ENCODE assay signal across 15 cellular contexts in genomic region chr20:35654415-35654814, GRCh38. TPM values are rescaled to one million over a fixed set of nuclear protein-coding genes. Genes with fewer than 3 reads are reported as not detected.
DNase-seq lines count a peak whose midpoint lies in the region; ATAC-seq, FAIRE-seq and TF ChIP-seq lines count a peak whose summit lies in the region.
"Had no signal": no experiment of that assay in that cellular context is flagged by ENCODE, and none has a peak within 500 bp of the region (broad histone marks: within the 10 kb centered on the region; RNA-seq: fewer than 3 reads in every experiment).

No MANE protein-coding gene starts in this region.

- no peaks in the 10 kb centered on the region for H3K9me2 ChIP-seq in GM23248 (ENCODE audit: insufficient read depth)

- H3K27ac ChIP-seq in DND-41 (ENCODE audit: low read length) (no peak overlapping the region), GM12878 (ENCODE audit: control insufficient read depth, insufficient read depth) (no peak overlapping the region), mesenchymal stem cell (ENCODE audit: low read length, poor library complexity, severe bottlenecking) (no peak overlapping the region), caudate nucleus (ENCODE audit: low read depth, low read length) (no peak overlapping the region), GM23248 (no peak overlapping the region)
- H3K27ac ChIP-seq: BLaER1 had no signal

- H3K79me1 ChIP-seq in mesenchymal stem cell (replicated peaks; ENCODE audit: low read length, poor library complexity, severe bottlenecking) = no peaks in the 10 kb centered on the region

- RAD21 ChIA-PET in GM12878 (lab: Charles Lee; ENCODE audit: unreplicated experiment) = no interaction called here

- H2AFZ ChIP-seq in DND-41 (ENCODE audit: low read depth, low read length) = no peak overlapping the region
- H2AFZ ChIP-seq in GM12878 (ENCODE audit: control insufficient read depth, low read depth, low read length) = no peak overlapping the region
- H2AFZ ChIP-seq in mesenchymal stem cell (ENCODE audit: low read depth, low read length) = no peak overlapping the region
- H2AFZ ChIP-seq in GM23248 = no peak overlapping the region

- CTCF ChIA-PET in GM12878 (lab: Yijun Ruan, JAX) = interaction anchor here (1.2 kb wide), 1 partner anchor 37 kb away, joined by 4 read pairs; no protein-coding TSS in a partner anchor

- no peak overlapping the region for H2BK120ac ChIP-seq in mesenchymal stem cell (ENCODE audit: low read depth, low read length)

- H3K4ac ChIP-seq in mesenchymal stem cell (ENCODE audit: low read depth in 1 of 2, low read length in 2 of 2) = no peak overlapping the region

- H3K4me3 ChIP-seq in DND-41 (ENCODE audit: low read depth in 1 of 2, low read length in 2 of 2) (no peak overlapping the region), GM12878 (no peak overlapping the region), mesenchymal stem cell (ENCODE audit: insufficient read depth in 1 of 2, low read depth in 1 of 2, low read length in 2 of 2) (no peak overlapping the region), GM23248 (no peak overlapping the region)
- H3K4me3 ChIP-seq: BLaER1, HAP-1 had no signal

- intact Hi-C loops in GM12878 (cut with micrococcal nuclease; ENCODE audit: unreplicated experiment) = no loop called here

- SMC1A ChIA-PET in GM12878 (lab: Charles Lee; ENCODE audit: uncharacterized antibody, unreplicated experiment) = interaction anchor here (1.3 to 1.5 kb wide), 2 partner anchors 16 to 24 kb away, joined by 3 to 4 read pairs; no protein-coding TSS in a partner anchor

- POLR2A ChIA-PET in GM12878 (lab: Charles Lee) = interaction anchor here (0.6 to 0.7 kb wide), 2 partner anchors 88 to 198 kb away, joined by 3 to 10 read pairs; partner anchors contain the start of gene RBM39

- H2BK15ac ChIP-seq in mesenchymal stem cell (ENCODE audit: low read depth, poor library complexity, severe bottlenecking) = no peak overlapping the region

- peaks cover 100% of the 10 kb centered on the region for H3K79me2 ChIP-seq in DND-41 (ENCODE audit: insufficient read depth, low read length)
- H3K79me2 ChIP-seq in GM12878 (ENCODE audit: control insufficient read depth, insufficient read depth, low read length) = peaks cover 87% of the 10 kb centered on the region
- H3K79me2 ChIP-seq in GM23248 (ENCODE audit: insufficient read depth) = peaks cover 100% of the 10 kb centered on the region

- FAIRE-seq in GM12878 (lab: Jason Lieb, UNC) = no peak
- FAIRE-seq: GM19239, HTR-8/SVneo had no signal

- H3K4me2 ChIP-seq in DND-41 (ENCODE audit: insufficient read depth, low read length) (no peak overlapping the region), GM12878 (ENCODE audit: control insufficient read depth, insufficient read depth) (no peak overlapping the region), mesenchymal stem cell (ENCODE audit: low read length, poor library complexity, severe bottlenecking) (no peak overlapping the region), GM23248 (ENCODE audit: unreplicated experiment) (no peak overlapping the region)
- H3K4me2 ChIP-seq: BLaER1 had no signal

- BruUV-seq in GM12878 (replicated peaks; lab: Mats Ljungman, UMichigan) = no TSS peak

- WGBS in GM12878 (ENCODE audit: insufficient coverage, insufficient replicate concordance, low lambda C conversion rate, missing lambda C conversion rate) = 99% methylated on average over 9 of the region's 9 CpGs
- WGBS in mesenchymal stem cell = over 99% methylated on average over 9 of the region's 9 CpGs
- 94 to 95% methylated on average over 9 of the region's 9 CpGs for WGBS in GM23248 (ENCODE audit: low coverage in 1 of 2, low lambda C conversion rate in 2 of 2, missing lambda C conversion rate in 2 of 2), 2 experiments

- H2BK12ac ChIP-seq in mesenchymal stem cell (ENCODE audit: low read length in 2 of 2) = no peak overlapping the region

- H3K9ac ChIP-seq in DND-41 (ENCODE audit: low read depth, low read length) (no peak overlapping the region), GM12878 (ENCODE audit: control insufficient read depth, insufficient read depth, low read length) (no peak overlapping the region), mesenchymal stem cell (ENCODE audit: low read length) (no peak overlapping the region), GM23248 (no peak overlapping the region)
- H3K9ac ChIP-seq: BLaER1 had no signal

- in situ Hi-C loops in GM12878 (cut with MboI) (no loop called here), GM23248 (cut with MboI) (no loop called here)

- H3K23ac ChIP-seq in mesenchymal stem cell (ENCODE audit: low read length in 2 of 2) = no peak overlapping the region

- H3K27me3 ChIP-seq in DND-41 (ENCODE audit: insufficient read depth, low read length, poor library complexity) = no peaks in the 10 kb centered on the region
- H3K27me3 ChIP-seq in GM12878 (replicated peaks in 1 of 2; ENCODE audit: control insufficient read depth in 2 of 2, insufficient read depth in 2 of 2, low read length in 1 of 2) = no peaks in the 10 kb centered on the region
- no peaks in the 10 kb centered on the region for H3K27me3 ChIP-seq in mesenchymal stem cell (ENCODE audit: control insufficient read depth in 1 of 2, insufficient read depth in 1 of 2, low read length in 2 of 2)
- no peaks in the 10 kb centered on the region for H3K27me3 ChIP-seq in GM23248 (replicated peaks; ENCODE audit: insufficient read depth)
- H3K27me3 ChIP-seq: BLaER1 had no signal

- ATAC-seq in DND-41 (ENCODE audit: insufficient read depth, low read depth) = no peak
- no peak for ATAC-seq in GM12878

- H4K20me1 ChIP-seq in DND-41 (ENCODE audit: insufficient read depth, low read length) (peaks cover 87% of the 10 kb centered on the region), GM12878 (ENCODE audit: control insufficient read depth, insufficient read depth) (peaks cover 10% of the 10 kb centered on the region), GM23248 (ENCODE audit: insufficient read depth) (peaks cover 48% of the 10 kb centered on the region)

- H3K36me3 ChIP-seq in DND-41 (ENCODE audit: insufficient read depth, low read length) = peaks cover 68% of the 10 kb centered on the region
- peaks cover 19 to 30% of the 10 kb centered on the region in 2 experiments for H3K36me3 ChIP-seq in GM12878 (ENCODE audit: control insufficient read depth in 2 of 2, insufficient read depth in 2 of 2, low read length in 1 of 2)
- peaks cover 22 to 47% of the 10 kb centered on the region in 2 experiments for H3K36me3 ChIP-seq in mesenchymal stem cell (ENCODE audit: control insufficient read depth in 1 of 2, insufficient read depth in 2 of 2, low read depth in 1 of 2, low read length in 2 of 2)
- H3K36me3 ChIP-seq in GM23248 (ENCODE audit: low read depth) = peaks cover 36% of the 10 kb centered on the region

- DNase-seq in DND-41 (peak; percentile 3), GM12878 (ENCODE audit: low read depth, low spot score) (no peak), mesenchymal stem cell (no peak), caudate nucleus (lab: John Stamatoyannopoulos, UW) (no peak), GM23248 (no peak)
- DNase-seq: 8988T; CD4-positive, alpha-beta memory T cell; DMS153; DMS79; GF-D8; KG1 had no signal

- H4K91ac ChIP-seq in mesenchymal stem cell (ENCODE audit: low read length) = peak overlapping the region; percentile 73

- no peak overlapping the region for H3K14ac ChIP-seq in mesenchymal stem cell (ENCODE audit: low read length in 2 of 2)

- TF ChIP-seq POLR2A in GM12878 (IDR thresholded peaks at IDR 0.05; ENCODE audit: low read depth, low read length) = 0 out of 2 replicates have a peak, but pooled peaks have one; percentile 10

- no peak for TF ChIP-seq RAD21 in GM12878 (IDR thresholded peaks at IDR 0.05; ENCODE audit: insufficient read depth, low read depth, low read length)

- H2BK5ac ChIP-seq in mesenchymal stem cell (ENCODE audit: low read depth, low read length, poor library complexity, severe bottlenecking) = no peak overlapping the region

- 0 out of 2 replicates have a peak, but pooled peaks cover 4% of the 10 kb centered on the region for H3F3A ChIP-seq in GM23248 (ENCODE audit: insufficient read depth)

- H2AK5ac ChIP-seq in mesenchymal stem cell (ENCODE audit: low read length, severe bottlenecking) = no peak overlapping the region

- no peak overlapping the region for H3K18ac ChIP-seq in mesenchymal stem cell (ENCODE audit: low read depth in 1 of 2, low read length in 2 of 2)

- no peak overlapping the region for H4K8ac ChIP-seq in mesenchymal stem cell (ENCODE audit: low read length)

- H3K9me3 ChIP-seq in DND-41 (ENCODE audit: insufficient read depth, low read length, severe bottlenecking) (no peaks in the 10 kb centered on the region), GM12878 (replicated peaks; ENCODE audit: control insufficient read depth, insufficient read depth, low read length) (no peaks in the 10 kb centered on the region), mesenchymal stem cell (ENCODE audit: control insufficient read depth, low read length) (no peaks in the 10 kb centered on the region), GM23248 (ENCODE audit: low read depth) (no peaks in the 10 kb centered on the region)
- H3K9me3 ChIP-seq: BLaER1, HAP-1 had no signal

- no peak for TF ChIP-seq CTCF in DND-41 (IDR thresholded peaks at IDR 0.05; ENCODE audit: borderline replicate concordance, extremely low read depth, low read length, poor library complexity, severe bottlenecking)
- no peak for TF ChIP-seq CTCF in GM12878 (IDR thresholded peaks at IDR 0.05 in 2 of 3, conservative IDR thresholded peaks at IDR 0.05 in 1 of 3; ENCODE audit: control insufficient read depth in 2 of 3, extremely low read depth in 1 of 3, insufficient read depth in 1 of 3, low read depth in 3 of 3, low read length in 3 of 3)

- no peak for TF ChIP-seq EP300 in GM12878 (IDR thresholded peaks at IDR 0.05; ENCODE audit: borderline replicate concordance in 1 of 2, control insufficient read depth in 1 of 2, low read depth in 2 of 2, low read length in 2 of 2)

- peaks cover 13% of the 10 kb centered on the region; the same call in 1 of the 2 replicates for H3K4me1 ChIP-seq in DND-41 (ENCODE audit: insufficient read depth, low read length)
- H3K4me1 ChIP-seq in GM12878 (ENCODE audit: control insufficient read depth, insufficient read depth, low read length) = no peaks in the 10 kb centered on the region
- peaks cover 4% of the 10 kb centered on the region for H3K4me1 ChIP-seq in mesenchymal stem cell (ENCODE audit: control insufficient read depth, insufficient read depth, low read depth, low read length)
- peaks cover 20% of the 10 kb centered on the region for H3K4me1 ChIP-seq in GM23248 (ENCODE audit: insufficient read depth)

RNA-seq across cellular contexts. Expression of gene CPNE1, which starts 10.3 kb away (rescaled TPM):
- 116 and 119 TPM in 2 replicates for total RNA-seq in GM12878 (2013; cell fraction: nucleolus; rRNA removed)
- 185 and 191 TPM in 2 replicates for total RNA-seq in GM12878 (2014; rRNA removed)
- 75.7 and 84.9 TPM in 2 replicates for total RNA-seq in GM12878 (2014; rRNA removed; fragmentation: Illumina TruSeq; extraction: Trizol)
- total RNA-seq in GM12878 (2021) = 209 and 214 TPM in 2 replicates
- 241 TPM for polyA plus RNA-seq in GM12878 (2011; ENCODE audit: low read depth)
- 90.0 and 125 TPM in 2 replicates for polyA plus RNA-seq in GM12878 (2011; rRNA removed)
- 216 and 299 TPM in 2 replicates for polyA plus RNA-seq in GM12878 (2011; cell fraction: cytosol; rRNA removed)
- polyA plus RNA-seq in GM12878 (2011; cell fraction: nucleus; rRNA removed) = 406 and 469 TPM in 2 replicates
- 202 and 220 TPM in 2 replicates for polyA plus RNA-seq in GM12878 (2012)
- 96.9 and 136 TPM in 2 replicates for polyA plus RNA-seq in GM12878 (2014; fragmentation: Illumina TruSeq; extraction: Trizol)
- polyA plus RNA-seq in GM12878 (2014; fragmentation: Nextera tagmentation; extraction: Ambion mirVana) = 100 to 1,000 TPM in 1 of 2 experiments, 10 to 100 TPM in 1; 85.7 to 127 TPM
- polyA plus RNA-seq in GM12878 (2014; rRNA removed) = 155 and 157 TPM in 2 replicates
- polyA plus RNA-seq in GM12878 (2016; fragmentation: Nextera tagmentation; extraction: Ambion mirVana) = 100 to 1,000 TPM; 165 to 184 TPM
- polyA minus RNA-seq in GM12878 (2011; rRNA and poly(A)+ RNA removed) = 126 TPM in 2 replicates
- 71.8 and 78.3 TPM in 2 replicates for polyA minus RNA-seq in GM12878 (2011; cell fraction: cytosol; rRNA and poly(A)+ RNA removed)
- polyA minus RNA-seq in GM12878 (2011; cell fraction: nucleus; rRNA and poly(A)+ RNA removed) = 91.3 and 138 TPM in 2 replicates
- polyA plus RNA-seq in mesenchymal stem cell (2013, experiment 1 of 2) = 94.1 TPM
- 94.1 TPM for polyA plus RNA-seq in mesenchymal stem cell (2013, experiment 2 of 2)
- total RNA-seq in GM23248 (2014; rRNA removed; shearing (Covaris generic)) = 172 and 205 TPM in 2 replicates
- polyA plus RNA-seq in GM23248 (2016; fragmentation: Nextera tagmentation; extraction: Ambion mirVana) = 166 and 178 TPM in 2 replicates

RNA-seq across cellular contexts. Expression of gene RBM12, which starts 10.3 kb away (rescaled TPM):
- 119 and 124 TPM in 2 replicates for total RNA-seq in GM12878 (2013; cell fraction: nucleolus; rRNA removed)
- total RNA-seq in GM12878 (2014; rRNA removed) = 42.4 and 51.4 TPM in 2 replicates
- 61.5 and 68.4 TPM in 2 replicates for total RNA-seq in GM12878 (2014; rRNA removed; fragmentation: Illumina TruSeq; extraction: Trizol)
- 119 and 126 TPM in 2 replicates for total RNA-seq in GM12878 (2021)
- 24.1 TPM for polyA plus RNA-seq in GM12878 (2011; ENCODE audit: low read depth)
- polyA plus RNA-seq in GM12878 (2011; rRNA removed) = 142 and 153 TPM in 2 replicates
- polyA plus RNA-seq in GM12878 (2011; cell fraction: cytosol; rRNA removed) = 123 and 124 TPM in 2 replicates
- polyA plus RNA-seq in GM12878 (2011; cell fraction: nucleus; rRNA removed) = 91.3 and 119 TPM in 2 replicates
- 34.4 and 39.2 TPM in 2 replicates for polyA plus RNA-seq in GM12878 (2012)
- polyA plus RNA-seq in GM12878 (2014; fragmentation: Illumina TruSeq; extraction: Trizol) = 136 and 144 TPM in 2 replicates
- 10 to 100 TPM in 1 of 2 experiments, 1 to 10 TPM in 1; 4.7 to 11.4 TPM for polyA plus RNA-seq in GM12878 (2014; fragmentation: Nextera tagmentation; extraction: Ambion mirVana)
- 61.5 and 70.9 TPM in 2 replicates for polyA plus RNA-seq in GM12878 (2014; rRNA removed)
- polyA plus RNA-seq in GM12878 (2016; fragmentation: Nextera tagmentation; extraction: Ambion mirVana) = 10 to 100 TPM; 46.6 to 48.6 TPM
- polyA minus RNA-seq in GM12878 (2011; rRNA and poly(A)+ RNA removed) = 217 and 230 TPM in 2 replicates
- 22.3 and 47.3 TPM in 2 replicates for polyA minus RNA-seq in GM12878 (2011; cell fraction: cytosol; rRNA and poly(A)+ RNA removed)
- polyA minus RNA-seq in GM12878 (2011; cell fraction: nucleus; rRNA and poly(A)+ RNA removed) = 25.1 and 56.5 TPM in 2 replicates
- polyA plus RNA-seq in mesenchymal stem cell (2013, experiment 1 of 2) = 68.0 TPM
- polyA plus RNA-seq in mesenchymal stem cell (2013, experiment 2 of 2) = 69.0 TPM
- 31.7 and 36.0 TPM in 2 replicates for total RNA-seq in GM23248 (2014; rRNA removed; shearing (Covaris generic))
- polyA plus RNA-seq in GM23248 (2016; fragmentation: Nextera tagmentation; extraction: Ambion mirVana) = 18.1 and 18.5 TPM in 2 replicates

RNA-seq across cellular contexts. Expression of gene SPAG4, which starts 38.8 kb away (rescaled TPM):
- 7.6 and 10.3 TPM in 2 replicates for total RNA-seq in GM12878 (2013; cell fraction: nucleolus; rRNA removed)
- total RNA-seq in GM12878 (2014; rRNA removed) (3.1 and 3.5 TPM in 2 replicates), GM12878 (2014; rRNA removed; fragmentation: Illumina TruSeq; extraction: Trizol) (2.0 and 2.1 TPM in 2 replicates), GM12878 (2021) (4.1 and 5.5 TPM in 2 replicates)
- polyA plus RNA-seq in GM12878 (2011; ENCODE audit: low read depth) = 5.1 TPM
- polyA plus RNA-seq in GM12878 (2011; rRNA removed) (7.4 and 12.5 TPM in 2 replicates), GM12878 (2014; fragmentation: Illumina TruSeq; extraction: Trizol) (0.27 and 0.90 TPM in 2 replicates), GM12878 (2014; fragmentation: Nextera tagmentation; extraction: Ambion mirVana) (1 to 10 TPM; 1.6 to 2.4 TPM), GM12878 (2014; rRNA removed) (2.4 and 3.7 TPM in 2 replicates), GM12878 (2016; fragmentation: Nextera tagmentation; extraction: Ambion mirVana) (1 to 10 TPM; 1.6 to 3.5 TPM), GM23248 (2016; fragmentation: Nextera tagmentation; extraction: Ambion mirVana) (17.3 and 20.9 TPM in 2 replicates)
- polyA plus RNA-seq in GM12878 (2011; cell fraction: cytosol; rRNA removed) = 22.9 and 24.4 TPM in 2 replicates
- 36.0 and 72.8 TPM in 2 replicates for polyA plus RNA-seq in GM12878 (2011; cell fraction: nucleus; rRNA removed)
- polyA plus RNA-seq in GM12878 (2012) = 18.6 and 21.8 TPM in 2 replicates
- 5.4 and 11.1 TPM in 2 replicates for polyA minus RNA-seq in GM12878 (2011; rRNA and poly(A)+ RNA removed)
- polyA minus RNA-seq in GM12878 (2011; cell fraction: cytosol; rRNA and poly(A)+ RNA removed) = 4.5 and 7.2 TPM in 2 replicates
- 5.3 and 6.0 TPM in 2 replicates for polyA minus RNA-seq in GM12878 (2011; cell fraction: nucleus; rRNA and poly(A)+ RNA removed)
- 4.6 TPM for polyA plus RNA-seq in mesenchymal stem cell (2013, experiment 1 of 2)
- polyA plus RNA-seq in mesenchymal stem cell (2013, experiment 2 of 2) = 4.9 TPM
- 3.3 and 14.2 TPM in 2 replicates for total RNA-seq in GM23248 (2014; rRNA removed; shearing (Covaris generic))

RNA-seq across cellular contexts. Expression of gene NFS1, which starts 44.7 kb away (rescaled TPM):
- 33.5 and 39.1 TPM in 2 replicates for total RNA-seq in GM12878 (2013; cell fraction: nucleolus; rRNA removed)
- 36.9 and 46.6 TPM in 2 replicates for total RNA-seq in GM12878 (2014; rRNA removed)
- 26.9 and 28.2 TPM in 2 replicates for total RNA-seq in GM12878 (2014; rRNA removed; fragmentation: Illumina TruSeq; extraction: Trizol)
- 40.2 and 41.0 TPM in 2 replicates for total RNA-seq in GM12878 (2021)
- 28.4 TPM for polyA plus RNA-seq in GM12878 (2011; ENCODE audit: low read depth)
- 55.3 and 62.9 TPM in 2 replicates for polyA plus RNA-seq in GM12878 (2011; rRNA removed)
- 66.6 and 112 TPM in 2 replicates for polyA plus RNA-seq in GM12878 (2011; cell fraction: cytosol; rRNA removed)
- polyA plus RNA-seq in GM12878 (2011; cell fraction: nucleus; rRNA removed) = 77.6 and 111 TPM in 2 replicates
- polyA plus RNA-seq in GM12878 (2012) = 19.9 and 31.2 TPM in 2 replicates
- polyA plus RNA-seq in GM12878 (2014; fragmentation: Illumina TruSeq; extraction: Trizol) = 32.3 and 34.4 TPM in 2 replicates
- polyA plus RNA-seq in GM12878 (2014; fragmentation: Nextera tagmentation; extraction: Ambion mirVana) = 10 to 100 TPM in 1 of 2 experiments, 1 to 10 TPM in 1; 9.2 to 17.8 TPM
- 69.2 and 74.1 TPM in 2 replicates for polyA plus RNA-seq in GM12878 (2014; rRNA removed)
- polyA plus RNA-seq in GM12878 (2016; fragmentation: Nextera tagmentation; extraction: Ambion mirVana) = 10 to 100 TPM; 41.1 to 45.0 TPM
- 43.2 and 49.5 TPM in 2 replicates for polyA minus RNA-seq in GM12878 (2011; rRNA and poly(A)+ RNA removed)
- 9.8 and 15.6 TPM in 2 replicates for polyA minus RNA-seq in GM12878 (2011; cell fraction: cytosol; rRNA and poly(A)+ RNA removed)
- 8.1 and 15.0 TPM in 2 replicates for polyA minus RNA-seq in GM12878 (2011; cell fraction: nucleus; rRNA and poly(A)+ RNA removed)
- 12.7 TPM for polyA plus RNA-seq in mesenchymal stem cell (2013, experiment 1 of 2)
- polyA plus RNA-seq in mesenchymal stem cell (2013, experiment 2 of 2) = 13.6 TPM
- total RNA-seq in GM23248 (2014; rRNA removed; shearing (Covaris generic)) = 35.8 and 56.9 TPM in 2 replicates
- polyA plus RNA-seq in GM23248 (2016; fragmentation: Nextera tagmentation; extraction: Ambion mirVana) = 31.5 and 33.3 TPM in 2 replicates

RNA-seq across cellular contexts. Expression of gene ROMO1, which starts 44.8 kb away (rescaled TPM):
- 3.6 and 6.1 TPM in 2 replicates for total RNA-seq in GM12878 (2013; cell fraction: nucleolus; rRNA removed)
- total RNA-seq in GM12878 (2014; rRNA removed) = 319 and 354 TPM in 2 replicates
- total RNA-seq in GM12878 (2014; rRNA removed; fragmentation: Illumina TruSeq; extraction: Trizol) = 50.9 and 66.5 TPM in 2 replicates
- 154 and 161 TPM in 2 replicates for total RNA-seq in GM12878 (2021)
- polyA plus RNA-seq in GM12878 (2011; ENCODE audit: low read depth) = 238 TPM
- 50.2 and 103 TPM in 2 replicates for polyA plus RNA-seq in GM12878 (2011; rRNA removed)
- polyA plus RNA-seq in GM12878 (2011; cell fraction: cytosol; rRNA removed) = 335 and 406 TPM in 2 replicates
- polyA plus RNA-seq in GM12878 (2011; cell fraction: nucleus; rRNA removed) = 128 and 138 TPM in 2 replicates
- polyA plus RNA-seq in GM12878 (2012) = 209 and 246 TPM in 2 replicates
- 3.7 and 23.2 TPM in 2 replicates for polyA plus RNA-seq in GM12878 (2014; fragmentation: Illumina TruSeq; extraction: Trizol)
- polyA plus RNA-seq in GM12878 (2014; fragmentation: Nextera tagmentation; extraction: Ambion mirVana) = 100 to 1,000 TPM; 565 to 631 TPM
- 349 and 538 TPM in 2 replicates for polyA plus RNA-seq in GM12878 (2014; rRNA removed)
- polyA plus RNA-seq in GM12878 (2016; fragmentation: Nextera tagmentation; extraction: Ambion mirVana) = 100 to 1,000 TPM; 502 to 547 TPM
- polyA minus RNA-seq in GM12878 (2011; rRNA and poly(A)+ RNA removed) = 14.2 and 36.2 TPM in 2 replicates
- 25.7 and 29.7 TPM in 2 replicates for polyA minus RNA-seq in GM12878 (2011; cell fraction: cytosol; rRNA and poly(A)+ RNA removed)
- polyA minus RNA-seq in GM12878 (2011; cell fraction: nucleus; rRNA and poly(A)+ RNA removed) = 11.8 and 20.9 TPM in 2 replicates
- 553 TPM for polyA plus RNA-seq in mesenchymal stem cell (2013, experiment 1 of 2)
- 561 TPM for polyA plus RNA-seq in mesenchymal stem cell (2013, experiment 2 of 2)
- total RNA-seq in GM23248 (2014; rRNA removed; shearing (Covaris generic)) = 148 and 311 TPM in 2 replicates
- polyA plus RNA-seq in GM23248 (2016; fragmentation: Nextera tagmentation; extraction: Ambion mirVana) = 525 and 543 TPM in 2 replicates
